In the genomic region with DNA sequence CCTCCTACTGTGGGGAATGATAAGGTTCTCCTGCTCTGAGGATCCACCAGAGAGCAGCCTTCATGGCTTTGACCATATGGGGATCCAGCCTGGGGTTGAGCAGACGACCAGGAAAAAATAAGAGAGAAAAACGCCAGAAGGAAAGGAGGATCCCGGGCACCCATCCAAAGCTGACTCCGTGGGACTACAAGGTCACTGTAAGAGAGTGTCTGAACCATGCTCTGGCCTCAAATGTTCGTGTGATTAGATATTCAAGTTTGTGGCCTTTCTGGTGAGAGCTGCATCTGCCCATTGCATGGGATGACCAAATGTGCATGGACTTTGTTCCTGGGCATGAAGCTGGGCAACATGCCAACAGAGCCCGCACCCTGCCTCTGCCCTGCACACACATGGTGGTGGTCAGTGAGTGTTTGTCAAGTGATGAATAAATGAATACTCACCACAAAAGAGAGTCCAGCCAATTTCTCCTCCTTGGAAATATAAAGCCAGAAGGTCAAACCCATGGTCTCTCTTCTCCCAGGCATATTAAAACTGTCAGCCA, we compare ENCODE assay signal across 12 cellular contexts.
DNase-seq lines count a peak whose midpoint lies in the region; ATAC-seq and TF ChIP-seq lines count a peak whose summit lies in the region.
"Had no signal": no experiment of that assay in that cellular context is flagged by ENCODE, and none has a peak within 500 bp of the region (broad histone marks: within the 10 kb centered on the region; RNA-seq: fewer than 3 reads in every experiment).

No MANE protein-coding gene starts in this region.

- no peaks in the 10 kb centered on the region for H3K36me3 Mint-ChIP-seq in MCF 10A (ENCODE audit: insufficient read depth, unreplicated experiment)
- H3K36me3 Mint-ChIP-seq: CD14-positive monocyte; stimulated activated naive B cell treated with anti-CD40 and anti-IgM and Interleukin-4, amounts not matched to agents 10 μg/mL and 1 μg/mL and 100 μg/mL, for 72 hours had no signal

- H3K27me3 ChIP-seq in breast epithelium (no peaks in the 10 kb centered on the region), SJSA1 (replicated peaks) (no peaks in the 10 kb centered on the region), esophagus muscularis mucosa (no peaks in the 10 kb centered on the region), suprapubic skin (no peaks in the 10 kb centered on the region)

- CTCF ChIA-PET in MCF 10A (lab: Yijun Ruan, JAX), result no interaction called here
- CTCF ChIA-PET in GM10248 (lab: Yijun Ruan, JAX), result interaction anchor here (1.3 kb wide), 1 partner anchor 32 kb away, joined by 3 read pairs; no protein-coding TSS in a partner anchor

- TF ChIP-seq CTCF in MCF 10A (IDR thresholded peaks at IDR 0.05; ENCODE audit: unreplicated experiment) (no peak), breast epithelium (IDR thresholded peaks at IDR 0.05) (no peak), esophagus muscularis mucosa (IDR thresholded peaks at IDR 0.05) (no peak), suprapubic skin (IDR thresholded peaks at IDR 0.05) (no peak), GM10248 (IDR thresholded peaks at IDR 0.05; ENCODE audit: control extremely low read depth, extremely low read depth, low read depth, missing control alignments) (no peak)

- DNase-seq in MCF 10A (ENCODE audit: unreplicated experiment) (peak; percentile 22), breast epithelium (ENCODE audit: low spot score in 2 of 2) (no peak), SJSA1 (ENCODE audit: low read depth in 1 of 2, low spot score in 2 of 2) (no peak), esophagus muscularis mucosa (ENCODE audit: extremely low spot score) (peak; percentile 86), suprapubic skin (ENCODE audit: low spot score in 2 of 2) (no peak), NCI-H2227 (lab: John Stamatoyannopoulos, UW; ENCODE audit: unreplicated experiment) (no peak), GM10248 (ENCODE audit: extremely low spot score) (no peak)
- DNase-seq: NCI-H1436 treated with DMSO at 0.1 percent for 48 hours; stimulated activated naive B cell treated with anti-CD40 and anti-IgM and Interleukin-4, amounts not matched to agents 10 μg/mL and 1 μg/mL and 100 μg/mL, for 72 hours had no signal

- POLR2A ChIA-PET in MCF 10A (lab: Yijun Ruan, JAX) (interaction anchor here (0.6 to 1.2 kb wide), 4 partner anchors 89 to 347 kb away, joined by 3 to 4 read pairs (median 3); no protein-coding TSS in a partner anchor), GM10248 (lab: Yijun Ruan, JAX) (no interaction called here)

- peak overlapping the region in 1 of 2 donors; percentile 38 for H3K27ac ChIP-seq in breast epithelium
- H3K27ac ChIP-seq in SJSA1, result peak overlapping the region; percentile 52
- peak overlapping the region in 1 of 4 donors; percentile 17 for H3K27ac ChIP-seq in esophagus muscularis mucosa (replicated peaks in 1 of 4)
- peak overlapping the region; percentile 59 for H3K27ac ChIP-seq in suprapubic skin
- H3K27ac ChIP-seq: VCaP had no signal

- H3K27ac Mint-ChIP-seq in MCF 10A (ENCODE audit: low read depth, unreplicated experiment), result peak overlapping the region; percentile 80
- H3K27ac Mint-ChIP-seq: stimulated activated naive B cell treated with anti-CD40 and anti-IgM and Interleukin-4, amounts not matched to agents 10 μg/mL and 1 μg/mL and 100 μg/mL, for 72 hours had no signal

- intact Hi-C loops in MCF 10A (cut with micrococcal nuclease), result loop anchor here (2.0 kb wide), 1 partner anchor 158 kb away; no protein-coding TSS in a partner anchor
- intact Hi-C loops in breast epithelium (cut with DNase I; ENCODE audit: low total_unique reads), result no loop called here
- intact Hi-C loops in esophagus muscularis mucosa (cut with DNase I), result no loop called here

- ATAC-seq in HG03442 (IDR thresholded peaks at IDR 0.05; ENCODE audit: unreplicated experiment), result no peak
- ATAC-seq: stimulated activated naive B cell treated with anti-CD40 and anti-IgM and Interleukin-4, amounts not matched to agents 10 μg/mL and 1 μg/mL and 100 μg/mL, for 72 hours had no signal

- WGBS in esophagus muscularis mucosa, result 53% methylated on average over 5 of the region's 6 CpGs
- 60% methylated on average over 6 of the region's 6 CpGs for WGBS in suprapubic skin

- H3K4me3 ChIP-seq in breast epithelium, result no peak overlapping the region
- no peak overlapping the region for H3K4me3 ChIP-seq in SJSA1
- no peak overlapping the region for H3K4me3 ChIP-seq in esophagus muscularis mucosa
- H3K4me3 ChIP-seq in suprapubic skin, result no peak overlapping the region

- H3K9me3 ChIP-seq in breast epithelium (no peaks in the 10 kb centered on the region), SJSA1 (replicated peaks) (no peaks in the 10 kb centered on the region), esophagus muscularis mucosa (no peaks in the 10 kb centered on the region), suprapubic skin (no peaks in the 10 kb centered on the region)

- no peaks in the 10 kb centered on the region for H3K9me3 Mint-ChIP-seq in MCF 10A (ENCODE audit: unreplicated experiment)
- H3K9me3 Mint-ChIP-seq: stimulated activated naive B cell treated with anti-CD40 and anti-IgM and Interleukin-4, amounts not matched to agents 10 μg/mL and 1 μg/mL and 100 μg/mL, for 72 hours had no signal

- H3K4me3 Mint-ChIP-seq in MCF 10A (ENCODE audit: unreplicated experiment), result peak overlapping the region; percentile 28
- H3K4me3 Mint-ChIP-seq: CD14-positive monocyte; stimulated activated naive B cell treated with anti-CD40 and anti-IgM and Interleukin-4, amounts not matched to agents 10 μg/mL and 1 μg/mL and 100 μg/mL, for 72 hours had no signal

- BruUV-seq in MCF 10A (replicated peaks; lab: Mats Ljungman, UMichigan), result no TSS peak

- TF ChIP-seq POLR2A in breast epithelium (IDR thresholded peaks at IDR 0.05), result no peak
- TF ChIP-seq POLR2A in esophagus muscularis mucosa (IDR thresholded peaks at IDR 0.05; ENCODE audit: low read depth), result no peak
- TF ChIP-seq POLR2A in suprapubic skin (IDR thresholded peaks at IDR 0.05), result no peak

- no peaks in the 10 kb centered on the region for H3K27me3 Mint-ChIP-seq in MCF 10A (ENCODE audit: insufficient read depth, unreplicated experiment)

- peaks cover 25% of the 10 kb centered on the region for H3K4me1 Mint-ChIP-seq in MCF 10A (ENCODE audit: insufficient read depth, unreplicated experiment)

- H3K4me1 ChIP-seq in breast epithelium, result no peaks in the 10 kb centered on the region
- peaks cover 20% of the 10 kb centered on the region for H3K4me1 ChIP-seq in SJSA1 (replicated peaks)
- peaks cover 21 to 43% (median 36%) of the 10 kb centered on the region in 4 donors for H3K4me1 ChIP-seq in esophagus muscularis mucosa
- H3K4me1 ChIP-seq in suprapubic skin, result peaks cover 32% of the 10 kb centered on the region

- H3K36me3 ChIP-seq in breast epithelium, result no peaks in the 10 kb centered on the region
- H3K36me3 ChIP-seq in SJSA1, result no peaks in the 10 kb centered on the region
- H3K36me3 ChIP-seq in esophagus muscularis mucosa, result no peaks in the 10 kb centered on the region
- no peaks in the 10 kb centered on the region for H3K36me3 ChIP-seq in suprapubic skin

- no peak for TF ChIP-seq EP300 in esophagus muscularis mucosa (IDR thresholded peaks at IDR 0.05)
- TF ChIP-seq EP300 in suprapubic skin (IDR thresholded peaks at IDR 0.05), result no peak

Comparison
In these comparisons a context has a peak if more than half of its experiments do, and no peak if none do; other contexts are left out.
1. DNase-seq: peak in MCF 10A (single experiment) and esophagus muscularis mucosa (single experiment); none in breast epithelium (0 of 2), SJSA1 (0 of 2), suprapubic skin (0 of 2), NCI-H2227 (single experiment) and GM10248 (single experiment).